ENCODE assay signal across 21 cellular contexts in the genomic region with DNA sequence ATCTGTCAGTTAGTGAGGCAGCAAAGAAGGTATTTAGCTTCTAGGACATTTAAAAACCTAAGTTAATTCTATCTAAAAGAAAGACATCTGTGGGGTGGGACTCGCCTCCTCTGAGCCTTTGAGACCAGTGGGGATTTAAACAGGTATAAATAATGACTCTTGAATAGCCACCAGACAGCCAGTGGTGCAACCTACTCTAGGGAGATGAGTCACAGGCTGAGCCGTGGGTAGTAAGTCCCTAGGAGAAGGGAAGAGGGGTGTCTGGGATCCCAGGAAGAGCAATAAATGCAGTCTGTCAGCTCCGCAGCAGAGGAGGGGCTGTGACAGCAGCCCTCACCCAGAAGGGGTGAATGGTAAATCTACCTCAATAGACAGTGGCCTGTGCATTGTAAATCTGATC. TPM values are rescaled to one million over a fixed set of nuclear protein-coding genes. Genes with fewer than 3 reads are reported as not detected.
DNase-seq lines count a peak whose midpoint lies in the region; FAIRE-seq and TF ChIP-seq lines count a peak whose summit lies in the region.
"Had no signal": no experiment of that assay in that cellular context is flagged by ENCODE, and none has a peak within 500 bp of the region (broad histone marks: within the 10 kb centered on the region; RNA-seq: fewer than 3 reads in every experiment).

No MANE protein-coding gene starts in this region.

- H3K36me3 Mint-ChIP-seq in MCF 10A (ENCODE audit: insufficient read depth, unreplicated experiment) = no peaks in the 10 kb centered on the region

- H3K4me1 Mint-ChIP-seq in MCF 10A (ENCODE audit: insufficient read depth, unreplicated experiment) = peaks cover 14% of the 10 kb centered on the region
- H3K4me1 Mint-ChIP-seq: nephron had no signal

- H3K36me3 ChIP-seq in breast epithelium (no peaks in the 10 kb centered on the region), adipocyte (ENCODE audit: control insufficient read depth, insufficient read depth, low read length, severe bottlenecking) (no peaks in the 10 kb centered on the region)
- H3K36me3 ChIP-seq: right lobe of liver had no signal

- H3K27me3 ChIP-seq in breast epithelium = no peaks in the 10 kb centered on the region
- no peaks in the 10 kb centered on the region for H3K27me3 ChIP-seq in adipocyte (replicated peaks; ENCODE audit: control insufficient read depth, insufficient read depth, low read length)
- H3K27me3 ChIP-seq: right lobe of liver, testis had no signal

- no peak overlapping the region for H3K27ac ChIP-seq in breast epithelium
- H3K27ac ChIP-seq: A549, right lobe of liver, testis had no signal

- intact Hi-C loops in MCF 10A (cut with micrococcal nuclease) = no loop called here
- intact Hi-C loops in breast epithelium (cut with DNase I; ENCODE audit: low total_unique reads) = loop anchor here (5.0 kb wide), 1 partner anchor 395 kb away; no protein-coding TSS in a partner anchor

- no TSS peak for BruUV-seq in MCF 10A (replicated peaks; lab: Mats Ljungman, UMichigan)

- no peak for TF ChIP-seq POLR2A in breast epithelium (IDR thresholded peaks at IDR 0.05)

- POLR2A ChIA-PET in MCF 10A (lab: Yijun Ruan, JAX) = no interaction called here

- H3K27me3 Mint-ChIP-seq in MCF 10A (ENCODE audit: insufficient read depth, unreplicated experiment) = no peaks in the 10 kb centered on the region
- H3K27me3 Mint-ChIP-seq: dendritic cell treated with granulocyte-macrophage colony-stimulating factor and Interleukin-4, amounts not matched to agents 40 ng/mL and 50 ng/mL, for 4 days had no signal

- no peaks in the 10 kb centered on the region for H3K4me1 ChIP-seq in breast epithelium
- peaks cover 14% of the 10 kb centered on the region for H3K4me1 ChIP-seq in adipocyte (ENCODE audit: control insufficient read depth, insufficient read depth, low read length)
- H3K4me1 ChIP-seq: A549, Caco-2, right lobe of liver, testis had no signal

- CTCF ChIA-PET in MCF 10A (lab: Yijun Ruan, JAX) = no interaction called here

- peak; percentile 63 for DNase-seq in MCF 10A (ENCODE audit: unreplicated experiment)
- no peak for DNase-seq in breast epithelium (ENCODE audit: low spot score in 2 of 2)
- peak; percentile 45 for DNase-seq in adipocyte (ENCODE audit: low read depth)
- DNase-seq in glomerular visceral epithelial cell (ENCODE audit: extremely low spot score) = peak; percentile 40
- DNase-seq in urothelium cell line (ENCODE audit: low spot score) = peak; percentile 44
- no peak for DNase-seq in activated CD8-positive, alpha-beta memory T cell treated with anti-CD3 and anti-CD28 coated beads, Interleukin-2, amount 50 U/mL, for 4 hours
- DNase-seq in NCI-H146 (lab: John Stamatoyannopoulos, UW) = no peak
- DNase-seq in activated CD8-positive, alpha-beta memory T cell treated with anti-CD3 and anti-CD28 coated beads for 24 hours = no peak
- DNase-seq: activated CD4-positive, alpha-beta T cell treated with anti-CD3 and anti-CD28 coated beads, Interleukin-2, amount 50 U/mL, for 1 hour; activated T-cell treated with anti-CD3 and anti-CD28 coated beads, Interleukin-2, amount 50 U/mL, for 72 hours; amniotic stem cell; Caco-2; NCI-H2107; right lobe of liver; stimulated activated CD4-positive, alpha-beta T cell treated with anti-CD3 and anti-CD28 coated beads, Interleukin-4, amount 100 ng/mL, for 1 hour; testis had no signal

- H3K4me3 Mint-ChIP-seq in MCF 10A (ENCODE audit: unreplicated experiment) = no peak overlapping the region
- H3K4me3 Mint-ChIP-seq: activated T-cell treated with anti-CD3 and anti-CD28 coated beads, Interleukin-2, amount 50 U/mL, for 72 hours; dendritic cell treated with granulocyte-macrophage colony-stimulating factor and Interleukin-4, amounts not matched to agents 40 ng/mL and 50 ng/mL, for 4 days; nephron had no signal

- H3K27ac Mint-ChIP-seq in MCF 10A (ENCODE audit: low read depth, unreplicated experiment) = no peak overlapping the region
- H3K27ac Mint-ChIP-seq: activated T-cell treated with anti-CD3 and anti-CD28 coated beads, Interleukin-2, amount 50 U/mL, for 72 hours; dendritic cell treated with granulocyte-macrophage colony-stimulating factor and Interleukin-4, amounts not matched to agents 40 ng/mL and 50 ng/mL, for 4 days; nephron had no signal

- no peaks in the 10 kb centered on the region for H3K9me3 ChIP-seq in breast epithelium
- no peaks in the 10 kb centered on the region for H3K9me3 ChIP-seq in adipocyte (ENCODE audit: control insufficient read depth, low read length)
- H3K9me3 ChIP-seq: A549, Caco-2, right lobe of liver, testis had no signal

- H3K4me3 ChIP-seq in breast epithelium (no peak overlapping the region), adipocyte (ENCODE audit: low read length) (no peak overlapping the region)
- H3K4me3 ChIP-seq: A549, right lobe of liver, testis had no signal

- peak; percentile 48 for FAIRE-seq in urothelium cell line (lab: Jason Lieb, UNC)
- FAIRE-seq: A549, GM18507 had no signal

- H3K9me3 Mint-ChIP-seq in MCF 10A (ENCODE audit: unreplicated experiment) = no peaks in the 10 kb centered on the region
- H3K9me3 Mint-ChIP-seq: activated T-cell treated with anti-CD3 and anti-CD28 coated beads, Interleukin-2, amount 50 U/mL, for 72 hours; dendritic cell treated with granulocyte-macrophage colony-stimulating factor and Interleukin-4, amounts not matched to agents 40 ng/mL and 50 ng/mL, for 4 days; nephron had no signal

- no peak for TF ChIP-seq CTCF in MCF 10A (IDR thresholded peaks at IDR 0.05; ENCODE audit: unreplicated experiment)
- no peak for TF ChIP-seq CTCF in breast epithelium (IDR thresholded peaks at IDR 0.05)

- no peak overlapping the region for H3K9ac ChIP-seq in adipocyte (ENCODE audit: low read length)

RNA-seq across cellular contexts. Expression of a gene that starts 43.1 kb away (rescaled TPM):
- total RNA-seq in MCF 10A (2022) (20.2 and 24.2 TPM in 2 replicates), breast epithelium (10 to 100 TPM in 2 of 3 donors, 1 to 10 TPM in 1; 2.4 to 58.5 (median 36.7) TPM)
- total RNA-seq: Right ventricle myocardium inferior had no signal

Comparison
In these comparisons a context has a peak if more than half of its experiments do, and no peak if none do; other contexts are left out.
1. DNase-seq: peak in MCF 10A (single experiment), adipocyte (single experiment), glomerular visceral epithelial cell (single experiment) and urothelium cell line (single experiment); none in breast epithelium (0 of 2), activated CD8-positive, alpha-beta memory T cell treated with anti-CD3 and anti-CD28 coated beads, Interleukin-2, amount 50 U/mL, for 4 hours (single experiment), NCI-H146 (single experiment) and activated CD8-positive, alpha-beta memory T cell treated with anti-CD3 and anti-CD28 coated beads for 24 hours (single experiment).